28 cellular contexts compared by ENCODE assay signal in the genomic region with DNA sequence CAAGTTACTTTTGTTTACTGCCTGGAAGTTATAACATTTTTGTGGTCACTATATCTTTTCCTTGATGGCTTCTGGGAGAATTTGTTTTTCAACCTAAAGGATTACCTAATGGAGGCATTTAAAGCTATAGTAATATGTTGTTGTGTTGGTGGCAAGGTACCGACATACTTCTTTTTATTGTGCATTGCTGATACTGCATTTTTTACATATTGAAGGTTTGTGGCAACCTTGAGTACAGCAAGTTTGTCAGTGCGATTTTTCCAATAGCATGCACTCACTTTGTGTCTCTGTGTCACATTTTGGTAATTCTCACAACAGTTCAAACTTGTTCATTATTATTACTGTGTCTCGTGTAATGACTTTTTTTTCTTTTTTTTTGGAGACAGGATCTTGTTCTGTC.
"Had no signal": no experiment of that assay in that cellular context is flagged by ENCODE, and none has a peak within 500 bp of the region (broad histone marks: within the 10 kb centered on the region; RNA-seq: fewer than 3 reads in every experiment).

No MANE protein-coding gene starts in this region.

- FAIRE-seq: endometrium, islet of Langerhans, keratinocyte had no signal

- H3K9me3 Mint-ChIP-seq: dendritic cell treated with granulocyte-macrophage colony-stimulating factor and Interleukin-4, amounts not matched to agents 40 ng/mL and 50 ng/mL, for 4 days had no signal

- H3K27ac Mint-ChIP-seq: dendritic cell treated with granulocyte-macrophage colony-stimulating factor and Interleukin-4, amounts not matched to agents 40 ng/mL and 50 ng/mL, for 4 days; effector memory CD8-positive, alpha-beta T cell; endodermal cell; mesothelial cell of epicardium; naive B cell had no signal

- H3K36me3 ChIP-seq: colonic mucosa, esophagus squamous epithelium, gastrocnemius medialis, heart right ventricle, left lung, lower lobe of right lung had no signal

- DNase-seq: colonic mucosa; cortex of kidney; effector CD8-positive, alpha-beta T cell; effector memory CD8-positive, alpha-beta T cell; endodermal cell; erythroblast; esophagus squamous epithelium; foreskin fibroblast; foreskin melanocyte; gastrocnemius medialis; glutamatergic neuron; head of caudate nucleus; heart right ventricle; hippocampal formation; left cardiac atrium; left lung; left ventricle myocardium superior; lower lobe of right lung; mesenchymal stem cell; mucosa of descending colon; naive B cell had no signal

- H3K4me3 ChIP-seq: colonic mucosa, esophagus squamous epithelium, gastrocnemius medialis, heart right ventricle, left lung, lower lobe of right lung, mucosa of descending colon had no signal

- H3K27me3 Mint-ChIP-seq: dendritic cell treated with granulocyte-macrophage colony-stimulating factor and Interleukin-4, amounts not matched to agents 40 ng/mL and 50 ng/mL, for 4 days; effector memory CD8-positive, alpha-beta T cell; naive B cell had no signal

- H3K27me3 ChIP-seq: colonic mucosa, esophagus squamous epithelium, gastrocnemius medialis, heart right ventricle, left lung had no signal

- H3K4me1 ChIP-seq: colonic mucosa, esophagus squamous epithelium, gastrocnemius medialis, left lung, lower lobe of right lung had no signal

- H3K4me1 Mint-ChIP-seq: endodermal cell, mesothelial cell of epicardium, naive B cell had no signal

- H3K36me3 Mint-ChIP-seq: mesothelial cell of epicardium, naive B cell had no signal

- H3K9me3 ChIP-seq: colonic mucosa, esophagus squamous epithelium, gastrocnemius medialis, left lung, lower lobe of right lung, mucosa of descending colon had no signal

- H3K4me3 Mint-ChIP-seq: dendritic cell treated with granulocyte-macrophage colony-stimulating factor and Interleukin-4, amounts not matched to agents 40 ng/mL and 50 ng/mL, for 4 days; effector memory CD8-positive, alpha-beta T cell; endodermal cell; mesothelial cell of epicardium; naive B cell had no signal

- H3K27ac ChIP-seq: colonic mucosa, epithelial cell of prostate, esophagus squamous epithelium, gastrocnemius medialis, heart right ventricle, left lung, lower lobe of right lung had no signal

- ATAC-seq: effector memory CD8-positive, alpha-beta T cell; esophagus mucosa; gastrocnemius medialis; heart right ventricle; left cardiac atrium; left ventricle myocardium superior; mucosa of descending colon had no signal
